In genomic region chr1:205680073-205680851, GRCh38 we compare ENCODE assay signal across 1 cellular context.
TF ChIP-seq lines count a peak whose summit lies in the region.

A gene with protein sequence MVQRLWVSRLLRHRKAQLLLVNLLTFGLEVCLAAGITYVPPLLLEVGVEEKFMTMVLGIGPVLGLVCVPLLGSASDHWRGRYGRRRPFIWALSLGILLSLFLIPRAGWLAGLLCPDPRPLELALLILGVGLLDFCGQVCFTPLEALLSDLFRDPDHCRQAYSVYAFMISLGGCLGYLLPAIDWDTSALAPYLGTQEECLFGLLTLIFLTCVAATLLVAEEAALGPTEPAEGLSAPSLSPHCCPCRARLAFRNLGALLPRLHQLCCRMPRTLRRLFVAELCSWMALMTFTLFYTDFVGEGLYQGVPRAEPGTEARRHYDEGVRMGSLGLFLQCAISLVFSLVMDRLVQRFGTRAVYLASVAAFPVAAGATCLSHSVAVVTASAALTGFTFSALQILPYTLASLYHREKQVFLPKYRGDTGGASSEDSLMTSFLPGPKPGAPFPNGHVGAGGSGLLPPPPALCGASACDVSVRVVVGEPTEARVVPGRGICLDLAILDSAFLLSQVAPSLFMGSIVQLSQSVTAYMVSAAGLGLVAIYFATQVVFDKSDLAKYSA (minus strand): TSS chr1:205680509. CDS start chr1:205664656, 15,853 bp downstream.

TF ChIP-seq in HEK293, 187 proteins besides CTCF, POLR2A, EP300 and RAD21 (continued from another document and continues in another):
- TF ChIP-seq, protein P1, sequence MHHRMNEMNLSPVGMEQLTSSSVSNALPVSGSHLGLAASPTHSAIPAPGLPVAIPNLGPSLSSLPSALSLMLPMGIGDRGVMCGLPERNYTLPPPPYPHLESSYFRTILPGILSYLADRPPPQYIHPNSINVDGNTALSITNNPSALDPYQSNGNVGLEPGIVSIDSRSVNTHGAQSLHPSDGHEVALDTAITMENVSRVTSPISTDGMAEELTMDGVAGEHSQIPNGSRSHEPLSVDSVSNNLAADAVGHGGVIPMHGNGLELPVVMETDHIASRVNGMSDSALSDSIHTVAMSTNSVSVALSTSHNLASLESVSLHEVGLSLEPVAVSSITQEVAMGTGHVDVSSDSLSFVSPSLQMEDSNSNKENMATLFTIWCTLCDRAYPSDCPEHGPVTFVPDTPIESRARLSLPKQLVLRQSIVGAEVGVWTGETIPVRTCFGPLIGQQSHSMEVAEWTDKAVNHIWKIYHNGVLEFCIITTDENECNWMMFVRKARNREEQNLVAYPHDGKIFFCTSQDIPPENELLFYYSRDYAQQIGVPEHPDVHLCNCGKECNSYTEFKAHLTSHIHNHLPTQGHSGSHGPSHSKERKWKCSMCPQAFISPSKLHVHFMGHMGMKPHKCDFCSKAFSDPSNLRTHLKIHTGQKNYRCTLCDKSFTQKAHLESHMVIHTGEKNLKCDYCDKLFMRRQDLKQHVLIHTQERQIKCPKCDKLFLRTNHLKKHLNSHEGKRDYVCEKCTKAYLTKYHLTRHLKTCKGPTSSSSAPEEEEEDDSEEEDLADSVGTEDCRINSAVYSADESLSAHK (tag by site-specific recombination; IDR thresholded peaks at IDR 0.05): no peak
- no peak for TF ChIP-seq MEIS1 (CRISPR knock-in tag; IDR thresholded peaks at IDR 0.05; ENCODE audit: borderline replicate concordance)
- TF ChIP-seq ZNF202 (tag by site-specific recombination; IDR thresholded peaks at IDR 0.05; ENCODE audit: borderline replicate concordance): no peak
- no peak for TF ChIP-seq ZNF324 (tag by site-specific recombination; IDR thresholded peaks at IDR 0.05)
- no peak for TF ChIP-seq ZNF585B (tag by site-specific recombination; IDR thresholded peaks at IDR 0.05)
- no peak for TF ChIP-seq ZNF830 (tag by site-specific recombination; IDR thresholded peaks at IDR 0.05; ENCODE audit: low read depth)
- TF ChIP-seq ZNF473 (tag by site-specific recombination; IDR thresholded peaks at IDR 0.05): no peak
- TF ChIP-seq ZSCAN23 (tag by site-specific recombination; IDR thresholded peaks at IDR 0.05): no peak
- no peak for TF ChIP-seq PRDM6 (tag by site-specific recombination; IDR thresholded peaks at IDR 0.05)
- no peak for TF ChIP-seq BCL11A (tag by site-specific recombination; IDR thresholded peaks at IDR 0.05; ENCODE audit: low read depth)
- TF ChIP-seq ZNF626 (tag by site-specific recombination; IDR thresholded peaks at IDR 0.05): no peak
- TF ChIP-seq ZNF571 (tag by site-specific recombination; IDR thresholded peaks at IDR 0.05): no peak
- TF ChIP-seq, protein P2, sequence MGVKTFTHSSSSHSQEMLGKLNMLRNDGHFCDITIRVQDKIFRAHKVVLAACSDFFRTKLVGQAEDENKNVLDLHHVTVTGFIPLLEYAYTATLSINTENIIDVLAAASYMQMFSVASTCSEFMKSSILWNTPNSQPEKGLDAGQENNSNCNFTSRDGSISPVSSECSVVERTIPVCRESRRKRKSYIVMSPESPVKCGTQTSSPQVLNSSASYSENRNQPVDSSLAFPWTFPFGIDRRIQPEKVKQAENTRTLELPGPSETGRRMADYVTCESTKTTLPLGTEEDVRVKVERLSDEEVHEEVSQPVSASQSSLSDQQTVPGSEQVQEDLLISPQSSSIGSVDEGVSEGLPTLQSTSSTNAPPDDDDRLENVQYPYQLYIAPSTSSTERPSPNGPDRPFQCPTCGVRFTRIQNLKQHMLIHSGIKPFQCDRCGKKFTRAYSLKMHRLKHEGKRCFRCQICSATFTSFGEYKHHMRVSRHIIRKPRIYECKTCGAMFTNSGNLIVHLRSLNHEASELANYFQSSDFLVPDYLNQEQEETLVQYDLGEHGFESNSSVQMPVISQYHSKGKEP (tag by site-specific recombination; IDR thresholded peaks at IDR 0.05): no peak
- no peak for TF ChIP-seq ZNF19 (tag by site-specific recombination; IDR thresholded peaks at IDR 0.05; ENCODE audit: low read depth)
- TF ChIP-seq ZNF155 (tag by site-specific recombination; IDR thresholded peaks at IDR 0.05): no peak
- no peak for TF ChIP-seq ZNF138 (tag by site-specific recombination; IDR thresholded peaks at IDR 0.05; ENCODE audit: borderline replicate concordance)
- TF ChIP-seq ZNF302 (tag by site-specific recombination; IDR thresholded peaks at IDR 0.05; ENCODE audit: low read depth): no peak
- TF ChIP-seq ZNF777 (tag by site-specific recombination; IDR thresholded peaks at IDR 0.05; ENCODE audit: borderline replicate concordance): no peak
- no peak for TF ChIP-seq ZNF350 (tag by site-specific recombination; IDR thresholded peaks at IDR 0.05)
- TF ChIP-seq TRIM28 (IDR thresholded peaks at IDR 0.05; ENCODE audit: borderline replicate concordance, low read length): no peak
- 0 out of 2 replicates have a peak, but pooled peaks have one; percentile 52 for TF ChIP-seq ZNF561 (tag by site-specific recombination; IDR thresholded peaks at IDR 0.05; ENCODE audit: borderline replicate concordance)
- TF ChIP-seq, protein P3, sequence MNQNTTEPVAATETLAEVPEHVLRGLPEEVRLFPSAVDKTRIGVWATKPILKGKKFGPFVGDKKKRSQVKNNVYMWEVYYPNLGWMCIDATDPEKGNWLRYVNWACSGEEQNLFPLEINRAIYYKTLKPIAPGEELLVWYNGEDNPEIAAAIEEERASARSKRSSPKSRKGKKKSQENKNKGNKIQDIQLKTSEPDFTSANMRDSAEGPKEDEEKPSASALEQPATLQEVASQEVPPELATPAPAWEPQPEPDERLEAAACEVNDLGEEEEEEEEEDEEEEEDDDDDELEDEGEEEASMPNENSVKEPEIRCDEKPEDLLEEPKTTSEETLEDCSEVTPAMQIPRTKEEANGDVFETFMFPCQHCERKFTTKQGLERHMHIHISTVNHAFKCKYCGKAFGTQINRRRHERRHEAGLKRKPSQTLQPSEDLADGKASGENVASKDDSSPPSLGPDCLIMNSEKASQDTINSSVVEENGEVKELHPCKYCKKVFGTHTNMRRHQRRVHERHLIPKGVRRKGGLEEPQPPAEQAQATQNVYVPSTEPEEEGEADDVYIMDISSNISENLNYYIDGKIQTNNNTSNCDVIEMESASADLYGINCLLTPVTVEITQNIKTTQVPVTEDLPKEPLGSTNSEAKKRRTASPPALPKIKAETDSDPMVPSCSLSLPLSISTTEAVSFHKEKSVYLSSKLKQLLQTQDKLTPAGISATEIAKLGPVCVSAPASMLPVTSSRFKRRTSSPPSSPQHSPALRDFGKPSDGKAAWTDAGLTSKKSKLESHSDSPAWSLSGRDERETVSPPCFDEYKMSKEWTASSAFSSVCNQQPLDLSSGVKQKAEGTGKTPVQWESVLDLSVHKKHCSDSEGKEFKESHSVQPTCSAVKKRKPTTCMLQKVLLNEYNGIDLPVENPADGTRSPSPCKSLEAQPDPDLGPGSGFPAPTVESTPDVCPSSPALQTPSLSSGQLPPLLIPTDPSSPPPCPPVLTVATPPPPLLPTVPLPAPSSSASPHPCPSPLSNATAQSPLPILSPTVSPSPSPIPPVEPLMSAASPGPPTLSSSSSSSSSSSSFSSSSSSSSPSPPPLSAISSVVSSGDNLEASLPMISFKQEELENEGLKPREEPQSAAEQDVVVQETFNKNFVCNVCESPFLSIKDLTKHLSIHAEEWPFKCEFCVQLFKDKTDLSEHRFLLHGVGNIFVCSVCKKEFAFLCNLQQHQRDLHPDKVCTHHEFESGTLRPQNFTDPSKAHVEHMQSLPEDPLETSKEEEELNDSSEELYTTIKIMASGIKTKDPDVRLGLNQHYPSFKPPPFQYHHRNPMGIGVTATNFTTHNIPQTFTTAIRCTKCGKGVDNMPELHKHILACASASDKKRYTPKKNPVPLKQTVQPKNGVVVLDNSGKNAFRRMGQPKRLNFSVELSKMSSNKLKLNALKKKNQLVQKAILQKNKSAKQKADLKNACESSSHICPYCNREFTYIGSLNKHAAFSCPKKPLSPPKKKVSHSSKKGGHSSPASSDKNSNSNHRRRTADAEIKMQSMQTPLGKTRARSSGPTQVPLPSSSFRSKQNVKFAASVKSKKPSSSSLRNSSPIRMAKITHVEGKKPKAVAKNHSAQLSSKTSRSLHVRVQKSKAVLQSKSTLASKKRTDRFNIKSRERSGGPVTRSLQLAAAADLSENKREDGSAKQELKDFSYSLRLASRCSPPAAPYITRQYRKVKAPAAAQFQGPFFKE (tag by site-specific recombination; IDR thresholded peaks at IDR 0.05; ENCODE audit: borderline replicate concordance): no peak
- no peak for TF ChIP-seq ZNF548 (tag by site-specific recombination; IDR thresholded peaks at IDR 0.05)
- TF ChIP-seq ZNF311 (tag by site-specific recombination; IDR thresholded peaks at IDR 0.05; ENCODE audit: borderline replicate concordance): no peak
- no peak for TF ChIP-seq ZBTB11 (tag by site-specific recombination; conservative IDR thresholded peaks at IDR 0.05; ENCODE audit: low read depth)
- no peak for TF ChIP-seq ZNF449 (tag by site-specific recombination; IDR thresholded peaks at IDR 0.05)
- no peak for TF ChIP-seq YY1 (tag by site-specific recombination; IDR thresholded peaks at IDR 0.05)
- no peak for TF ChIP-seq ZNF146 (tag by site-specific recombination; IDR thresholded peaks at IDR 0.05)
- TF ChIP-seq, protein P4, sequence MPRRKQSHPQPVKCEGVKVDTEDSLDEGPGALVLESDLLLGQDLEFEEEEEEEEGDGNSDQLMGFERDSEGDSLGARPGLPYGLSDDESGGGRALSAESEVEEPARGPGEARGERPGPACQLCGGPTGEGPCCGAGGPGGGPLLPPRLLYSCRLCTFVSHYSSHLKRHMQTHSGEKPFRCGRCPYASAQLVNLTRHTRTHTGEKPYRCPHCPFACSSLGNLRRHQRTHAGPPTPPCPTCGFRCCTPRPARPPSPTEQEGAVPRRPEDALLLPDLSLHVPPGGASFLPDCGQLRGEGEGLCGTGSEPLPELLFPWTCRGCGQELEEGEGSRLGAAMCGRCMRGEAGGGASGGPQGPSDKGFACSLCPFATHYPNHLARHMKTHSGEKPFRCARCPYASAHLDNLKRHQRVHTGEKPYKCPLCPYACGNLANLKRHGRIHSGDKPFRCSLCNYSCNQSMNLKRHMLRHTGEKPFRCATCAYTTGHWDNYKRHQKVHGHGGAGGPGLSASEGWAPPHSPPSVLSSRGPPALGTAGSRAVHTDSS (tag by site-specific recombination; IDR thresholded peaks at IDR 0.05): 0 out of 2 replicates have a peak, but pooled peaks have one; percentile 13
- TF ChIP-seq ZNF404 (tag by site-specific recombination; IDR thresholded peaks at IDR 0.05): no peak
- no peak for TF ChIP-seq MYNN (tag by site-specific recombination; IDR thresholded peaks at IDR 0.05; ENCODE audit: borderline replicate concordance)
- TF ChIP-seq, protein P5, sequence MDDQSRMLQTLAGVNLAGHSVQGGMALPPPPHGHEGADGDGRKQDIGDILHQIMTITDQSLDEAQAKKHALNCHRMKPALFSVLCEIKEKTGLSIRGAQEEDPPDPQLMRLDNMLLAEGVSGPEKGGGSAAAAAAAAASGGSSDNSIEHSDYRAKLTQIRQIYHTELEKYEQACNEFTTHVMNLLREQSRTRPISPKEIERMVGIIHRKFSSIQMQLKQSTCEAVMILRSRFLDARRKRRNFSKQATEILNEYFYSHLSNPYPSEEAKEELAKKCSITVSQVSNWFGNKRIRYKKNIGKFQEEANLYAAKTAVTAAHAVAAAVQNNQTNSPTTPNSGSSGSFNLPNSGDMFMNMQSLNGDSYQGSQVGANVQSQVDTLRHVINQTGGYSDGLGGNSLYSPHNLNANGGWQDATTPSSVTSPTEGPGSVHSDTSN (CRISPR knock-in tag; IDR thresholded peaks at IDR 0.05): no peak
- no peak for TF ChIP-seq ZNF623 (tag by site-specific recombination; IDR thresholded peaks at IDR 0.05)
- no peak for TF ChIP-seq BCL6B (tag by site-specific recombination; IDR thresholded peaks at IDR 0.05)
